ENCODE assay signal across 1 cellular context in the genomic region with DNA sequence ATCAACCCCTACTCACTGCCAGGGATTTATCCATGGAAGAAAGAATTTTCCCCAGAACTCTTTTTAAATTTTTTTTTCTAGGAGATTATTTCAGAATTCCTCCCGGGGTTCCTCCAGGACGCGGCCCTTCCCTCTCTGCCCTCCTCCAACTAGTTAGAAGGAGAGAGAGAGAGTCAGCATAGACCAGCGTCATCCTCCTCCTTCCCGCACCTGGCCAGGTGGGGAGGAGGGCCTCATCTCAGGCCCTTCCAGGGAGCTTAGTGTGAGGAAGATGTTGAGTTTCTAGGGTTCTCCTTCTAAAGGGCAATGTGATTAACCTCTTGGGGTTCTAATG.
TF ChIP-seq lines count a peak whose summit lies in the region.

No MANE protein-coding gene starts in this region.

TF ChIP-seq in H1, 55 proteins besides CTCF, POLR2A, EP300 and RAD21:
- TF ChIP-seq RBBP5 (IDR thresholded peaks at IDR 0.05; ENCODE audit: borderline replicate concordance, low read depth, low read length) (no peak), NRF1 (IDR thresholded peaks at IDR 0.05; ENCODE audit: low read depth, low read length) (no peak), CBX5 (IDR thresholded peaks at IDR 0.05; ENCODE audit: low read depth, low read length) (no peak), HDAC6 (IDR thresholded peaks at IDR 0.05; ENCODE audit: low read depth, low read length) (no peak), BACH1 (IDR thresholded peaks at IDR 0.05; ENCODE audit: low read length) (no peak), SRF (IDR thresholded peaks at IDR 0.05; ENCODE audit: low read depth, low read length) (no peak), KDM4A (IDR thresholded peaks at IDR 0.05; ENCODE audit: low read depth, low read length, severe bottlenecking) (no peak), JUND (IDR thresholded peaks at IDR 0.05; ENCODE audit: low read length) (no peak), SUZ12 (IDR thresholded peaks at IDR 0.05; ENCODE audit: low read length) (no peak)
- TF ChIP-seq, protein P1, sequence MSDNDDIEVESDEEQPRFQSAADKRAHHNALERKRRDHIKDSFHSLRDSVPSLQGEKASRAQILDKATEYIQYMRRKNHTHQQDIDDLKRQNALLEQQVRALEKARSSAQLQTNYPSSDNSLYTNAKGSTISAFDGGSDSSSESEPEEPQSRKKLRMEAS (IDR thresholded peaks at IDR 0.05): no peak
